In genomic region chr16:29863669-29863984, GRCh38 we compare ENCODE assay signal across 8 cellular contexts. TPM values are rescaled to one million over a fixed set of nuclear protein-coding genes. Genes with fewer than 3 reads are reported as not detected.
DNase-seq lines count a peak whose midpoint lies in the region; ATAC-seq and TF ChIP-seq lines count a peak whose summit lies in the region.

No MANE protein-coding gene starts in this region.

- peak overlapping the region; percentile 94 for H3K4me3 Mint-ChIP-seq in activated naive CD4-positive, alpha-beta T cell treated with anti-CD3 and anti-CD28 coated beads, Interleukin-2, amount 10 ng/mL, durations not matched to agents 7 days and 5 days

- H3K27ac Mint-ChIP-seq in activated naive CD4-positive, alpha-beta T cell treated with anti-CD3 and anti-CD28 coated beads, Interleukin-2, amount 10 ng/mL, durations not matched to agents 7 days and 5 days, result peak overlapping the region; percentile 98

- TF ChIP-seq CTCF in left lung (IDR thresholded peaks at IDR 0.05), result no peak
- TF ChIP-seq CTCF in transverse colon (IDR thresholded peaks at IDR 0.05), result no peak
- no peak for TF ChIP-seq CTCF in GM13977 (IDR thresholded peaks at IDR 0.05; ENCODE audit: extremely low read depth, insufficient read depth, missing control alignments)

- H3K27ac ChIP-seq in angular gyrus (ENCODE audit: low read depth, low read length) (peak overlapping the region; percentile 99), left lung (peak overlapping the region; percentile 84 to 87), transverse colon (peak overlapping the region; percentile 89 to 96 (median 94))

- TF ChIP-seq POLR2A in transverse colon (IDR thresholded peaks at IDR 0.05), result no peak

- no peaks in the 10 kb centered on the region for H3K9me3 ChIP-seq in left lung
- H3K9me3 ChIP-seq in transverse colon, result no peaks in the 10 kb centered on the region

- H3K4me1 ChIP-seq in left lung, result peaks cover 9 to 24% of the 10 kb centered on the region in 2 donors
- peaks cover 10 to 24% (median 18%) of the 10 kb centered on the region in 4 donors for H3K4me1 ChIP-seq in transverse colon

- H3K4me1 Mint-ChIP-seq in activated naive CD4-positive, alpha-beta T cell treated with anti-CD3 and anti-CD28 coated beads, Interleukin-2, amount 10 ng/mL, durations not matched to agents 7 days and 5 days, result peaks cover 34% of the 10 kb centered on the region

- peaks cover 26% of the 10 kb centered on the region for H3K36me3 Mint-ChIP-seq in activated naive CD4-positive, alpha-beta T cell treated with anti-CD3 and anti-CD28 coated beads, Interleukin-2, amount 10 ng/mL, durations not matched to agents 7 days and 5 days

- no peak for DNase-seq in activated naive CD4-positive, alpha-beta T cell treated with anti-CD3 and anti-CD28 coated beads, Interleukin-2, amount 10 ng/mL, durations not matched to agents 7 days and 5 days
- DNase-seq in activated naive CD4-positive, alpha-beta T cell (lab: John Stamatoyannopoulos, UW), result no peak
- DNase-seq in left lung (no peak), transverse colon (no peak), epidermal melanocyte (ENCODE audit: insufficient read length, low spot score) (no peak), GM13977 (ENCODE audit: low spot score) (no peak)
- DNase-seq in activated CD4-positive, CD25-positive, alpha-beta regulatory T cell treated with anti-CD3 and anti-CD28 coated beads, Interleukin-2, amount 50 U/mL, for 72 hours, result no peak

- intact Hi-C loops in left lung (cut with DNase I), result loop anchor here in 1 of 2 donors (10.0 kb wide), 1 partner anchor 61 kb away; the partner anchor contains the start of gene KCTD13
- intact Hi-C loops in transverse colon (cut with DNase I; ENCODE audit: low total_unique reads), result no loop called here

- H3K27me3 ChIP-seq in left lung, result no peaks in the 10 kb centered on the region
- no peaks in the 10 kb centered on the region for H3K27me3 ChIP-seq in transverse colon

- TF ChIP-seq EP300 in transverse colon (IDR thresholded peaks at IDR 0.05; ENCODE audit: low read depth), result no peak

- in situ Hi-C loops in transverse colon (cut with MboI; ENCODE audit: low pct_ligation_motif_present in 1 of 4, low pct_unique_long_range_greater_than_20kb in 1 of 4, low sequenced_read_pairs in 3 of 4) (loop anchor here in 2 of 4 donors (25.0 kb wide), 1 partner anchor 149 kb away; the partner anchor contains the start of genes C16orf92 (in 2 of the 2) and DOC2A (in 2 of the 2)), GM13977 (cut with MboI; ENCODE audit: low pct_unique_long_range_greater_than_20kb, low sequenced_read_pairs, unreplicated experiment) (no loop called here)

- peak overlapping the region in 1 of 2 donors; percentile 81 for H3K4me3 ChIP-seq in left lung
- peak overlapping the region in 1 of 4 donors; percentile 90 for H3K4me3 ChIP-seq in transverse colon

- ATAC-seq in left lung, result no peak

- H3K27me3 Mint-ChIP-seq in activated naive CD4-positive, alpha-beta T cell treated with anti-CD3 and anti-CD28 coated beads, Interleukin-2, amount 10 ng/mL, durations not matched to agents 7 days and 5 days, result peaks cover 23% of the 10 kb centered on the region

- 34 to 40% methylated on average over 1 to 16 of the region's 16 CpGs for WGBS in transverse colon (ENCODE audit: low coverage in 1 of 2), 2 donors

- H3K36me3 ChIP-seq in left lung (peaks cover 0 to 25% of the 10 kb centered on the region in 2 donors), transverse colon (peaks cover 0 to 21% (median 8%) of the 10 kb centered on the region in 4 donors)

- H3K9me3 Mint-ChIP-seq in activated naive CD4-positive, alpha-beta T cell treated with anti-CD3 and anti-CD28 coated beads, Interleukin-2, amount 10 ng/mL, durations not matched to agents 7 days and 5 days, result no peaks in the 10 kb centered on the region

- CTCF ChIA-PET in activated naive CD4-positive, alpha-beta T cell treated with anti-CD3 and anti-CD28 coated beads, Interleukin-2, amount 10 ng/mL, durations not matched to agents 7 days and 5 days (lab: Charles Lee), result interaction anchor here (0.6 to 0.9 kb wide), 3 partner anchors 11 to 53 kb away, joined by 3 read pairs; no protein-coding TSS in a partner anchor

RNA-seq across cellular contexts. Expression of gene CDIPT, which starts 0.6 kb away (rescaled TPM):
- total RNA-seq in left lung, result 10 to 100 TPM; 69.5 to 84.8 TPM
- 100 to 1,000 TPM in 1 of 4 donors, 10 to 100 TPM in 3; 58.5 to 139 (median 94.5) TPM for total RNA-seq in transverse colon

RNA-seq across cellular contexts. Expression of gene SEZ6L2, which starts 35.7 kb away (rescaled TPM):
- total RNA-seq in left lung (10 to 100 TPM in 1 of 2 donors, 1 to 10 TPM in 1; 7.7 to 30.2 TPM), transverse colon (1 to 10 TPM; 2.0 to 9.7 (median 6.3) TPM)

RNA-seq across cellular contexts. Expression of gene ASPHD1, which starts 36.7 kb away (rescaled TPM):
- total RNA-seq in left lung (10 to 100 TPM in 1 of 2 donors, 1 to 10 TPM in 1; 3.6 to 15.6 TPM), transverse colon (1 to 10 TPM in 2 of 4 donors, under 1 TPM in 1, not detected in 1; 0.40 to 1.2 (median 1.1) TPM)

RNA-seq across cellular contexts. Expression of gene MVP, which starts 43.4 kb away (rescaled TPM):
- 100 to 1,000 TPM; 236 to 280 TPM for total RNA-seq in left lung
- 100 to 1,000 TPM; 483 to 654 (median 553) TPM for total RNA-seq in transverse colon

RNA-seq across cellular contexts. Expression of gene PAGR1, which starts 47.7 kb away (rescaled TPM):
- 10 to 100 TPM; 16.4 to 23.1 TPM for total RNA-seq in left lung
- total RNA-seq in transverse colon, result 10 to 100 TPM; 28.8 to 47.5 (median 32.3) TPM
